In genomic region chr19:21604941-21605548, GRCh38 we compare ENCODE assay signal across 9 cellular contexts.
A peak's percentile ranks its signal among the peaks of the same experiment; 100 is the strongest.
DNase-seq lines count a peak whose midpoint lies in the region; ATAC-seq and TF ChIP-seq lines count a peak whose summit lies in the region.
"Had no signal": no experiment of that assay in that cellular context is flagged by ENCODE, and none has a peak within 500 bp of the region (broad histone marks: within the 10 kb centered on the region; RNA-seq: fewer than 3 reads in every experiment).

No MANE protein-coding gene starts in this region.

- no peaks in the 10 kb centered on the region for H3K27me3 ChIP-seq in esophagus squamous epithelium
- H3K27me3 ChIP-seq in ovary, result no peaks in the 10 kb centered on the region

- H3K4me3 ChIP-seq in esophagus squamous epithelium (peak overlapping the region; percentile 29 to 57 (median 50)), ovary (peak overlapping the region; percentile 47)

- H3K4me1 ChIP-seq in esophagus squamous epithelium (peaks cover 0 to 25% (median 0%) of the 10 kb centered on the region in 3 donors), ovary (ENCODE audit: insufficient read depth) (peaks cover 16% of the 10 kb centered on the region)

- no peak for TF ChIP-seq CTCF in esophagus squamous epithelium (IDR thresholded peaks at IDR 0.05)
- TF ChIP-seq CTCF in ovary (IDR thresholded peaks at IDR 0.05), result no peak

- H3K9me3 ChIP-seq in esophagus squamous epithelium (peaks cover 0 to 5% (median 0%) of the 10 kb centered on the region in 3 donors), ovary (no peaks in the 10 kb centered on the region)

- TF ChIP-seq POLR2A in esophagus squamous epithelium (IDR thresholded peaks at IDR 0.05) (no peak), ovary (IDR thresholded peaks at IDR 0.05) (no peak)

- H3K36me3 ChIP-seq in esophagus squamous epithelium, result no peaks in the 10 kb centered on the region
- H3K36me3 ChIP-seq in ovary, result no peaks in the 10 kb centered on the region

- WGBS in esophagus squamous epithelium, 2 donors, result 11 to 29% methylated on average over 12 of the region's 12 CpGs
- WGBS in ovary, 3 donors, result 4 to 32% (median 24%) methylated on average over 12 of the region's 12 CpGs

- no peak for TF ChIP-seq EP300 in ovary (IDR thresholded peaks at IDR 0.05)

- no peak for ATAC-seq in GM19397 (IDR thresholded peaks at IDR 0.05; ENCODE audit: unreplicated experiment)
- no peak for ATAC-seq in GM18498 (IDR thresholded peaks at IDR 0.05; ENCODE audit: unreplicated experiment)
- ATAC-seq in activated CD4-positive, CD25-positive, alpha-beta regulatory T cell treated with anti-CD3 and anti-CD28 coated beads, Interleukin-2, amount 50 U/mL, for 24 hours, result no peak
- ATAC-seq: HCT116 had no signal

- peak; percentile 5 for DNase-seq in DMS153 (lab: John Stamatoyannopoulos, UW)
- peak; percentile 17 for DNase-seq in RPMI7951 (ENCODE audit: low read depth)
- DNase-seq in esophagus squamous epithelium (lab: John Stamatoyannopoulos, UW), result no peak
- no peak for DNase-seq in ovary
- DNase-seq in GOT3 (lab: John Stamatoyannopoulos, UW), result no peak

- intact Hi-C loops in esophagus squamous epithelium (cut with DNase I), result no loop called here
- intact Hi-C loops in ovary (cut with DNase I), result no loop called here

- H3K27ac ChIP-seq in esophagus squamous epithelium (peak overlapping the region; percentile 32 to 88 (median 57)), ovary (peak overlapping the region in 1 of 2 donors; percentile 74)

Comparison
In these comparisons a context has a peak if more than half of its experiments do, and no peak if none do; other contexts are left out.
1. DNase-seq: peak in DMS153 (single experiment) and RPMI7951 (single experiment); none in esophagus squamous epithelium (single experiment), ovary (0 of 5) and GOT3 (single experiment).